ENCODE assay signal across 8 cellular contexts in genomic region chr6:30683137-30683979, GRCh38. TPM values are rescaled to one million over a fixed set of nuclear protein-coding genes. Genes with fewer than 3 reads are reported as not detected.
DNase-seq lines count a peak whose midpoint lies in the region; ATAC-seq, FAIRE-seq and TF ChIP-seq lines count a peak whose summit lies in the region.

No MANE protein-coding gene starts in this region.

- no peaks in the 10 kb centered on the region for H3K9me3 ChIP-seq in astrocyte (ENCODE audit: insufficient read depth, low read depth, low read length)
- no peaks in the 10 kb centered on the region for H3K9me3 ChIP-seq in lower lobe of right lung
- no peaks in the 10 kb centered on the region for H3K9me3 ChIP-seq in tibial artery

- H3K4me3 ChIP-seq in astrocyte (ENCODE audit: insufficient read depth, low read depth, low read length) = peak overlapping the region; percentile 87
- H3K4me3 ChIP-seq in lower lobe of right lung = peak overlapping the region; percentile 81
- peak overlapping the region; percentile 64 to 90 for H3K4me3 ChIP-seq in tibial artery

- peaks cover 77% of the 10 kb centered on the region for H4K20me1 ChIP-seq in astrocyte (ENCODE audit: insufficient read depth, low read length)

- peak overlapping the region; percentile 98 for H3K9ac ChIP-seq in astrocyte (ENCODE audit: low read length)

- no peaks in the 10 kb centered on the region for H3K27me3 Mint-ChIP-seq in activated T-cell treated with anti-CD3 and anti-CD28 coated beads, Interleukin-2, amount 50 U/mL, for 4 hours (ENCODE audit: low read depth)
- H3K27me3 Mint-ChIP-seq in astrocyte (ENCODE audit: low read depth, unreplicated experiment) = no peaks in the 10 kb centered on the region

- peak overlapping the region; percentile 100 for H3K4me3 Mint-ChIP-seq in activated T-cell treated with anti-CD3 and anti-CD28 coated beads, Interleukin-2, amount 50 U/mL, for 4 hours
- H3K4me3 Mint-ChIP-seq in astrocyte (ENCODE audit: unreplicated experiment) = peak overlapping the region; percentile 98

- H3K79me2 ChIP-seq in astrocyte (ENCODE audit: insufficient read depth, low read length) = peaks cover 96% of the 10 kb centered on the region

- H3K9me3 Mint-ChIP-seq in activated T-cell treated with anti-CD3 and anti-CD28 coated beads, Interleukin-2, amount 50 U/mL, for 4 hours = no peaks in the 10 kb centered on the region
- no peaks in the 10 kb centered on the region for H3K9me3 Mint-ChIP-seq in astrocyte (ENCODE audit: unreplicated experiment)

- H3K36me3 ChIP-seq in astrocyte (ENCODE audit: insufficient read depth, low read length) (peaks cover 18% of the 10 kb centered on the region), lower lobe of right lung (peaks cover 24% of the 10 kb centered on the region), tibial artery (peaks cover 5 to 20% (median 7%) of the 10 kb centered on the region in 3 donors)

- TF ChIP-seq CTCF in astrocyte (IDR thresholded peaks at IDR 0.05; ENCODE audit: insufficient read depth, low read depth, low read length) = no peak
- TF ChIP-seq CTCF in lower lobe of right lung (IDR thresholded peaks at IDR 0.05) = no peak
- TF ChIP-seq CTCF in tibial artery (IDR thresholded peaks at IDR 0.05) = no peak

- H3K27ac ChIP-seq in astrocyte (ENCODE audit: low read depth, low read length) (peak overlapping the region; percentile 81), lower lobe of right lung (peak overlapping the region; percentile 89), tibial artery (peak overlapping the region; percentile 94 to 100)

- H3K4me2 ChIP-seq in astrocyte (ENCODE audit: low read length) = peak overlapping the region; percentile 100

- no peak for ATAC-seq in activated T-cell treated with anti-CD3 and anti-CD28 coated beads, Interleukin-2, amount 50 U/mL, for 4 hours
- ATAC-seq in lower lobe of right lung (no peak), GM19467 (IDR thresholded peaks at IDR 0.05; ENCODE audit: unreplicated experiment) (no peak), HG03432 (IDR thresholded peaks at IDR 0.05; ENCODE audit: unreplicated experiment) (no peak)

- FAIRE-seq in astrocyte (lab: Jason Lieb, UNC) = no peak

- DNase-seq in activated T-cell treated with anti-CD3 and anti-CD28 coated beads, Interleukin-2, amount 50 U/mL, for 4 hours = no peak
- DNase-seq in activated T-cell treated with anti-CD3 and anti-CD28 coated beads for 4 hours = no peak
- no peak for DNase-seq in astrocyte (ENCODE audit: low read depth)
- DNase-seq in lower lobe of right lung = no peak
- DNase-seq in tibial artery = no peak
- DNase-seq in mucosa of gallbladder (ENCODE audit: low spot score) = no peak

- H3K4me1 Mint-ChIP-seq in activated T-cell treated with anti-CD3 and anti-CD28 coated beads, Interleukin-2, amount 50 U/mL, for 4 hours (ENCODE audit: low read depth) = peaks cover 35% of the 10 kb centered on the region
- H3K4me1 Mint-ChIP-seq in astrocyte (ENCODE audit: low read depth, unreplicated experiment) = peaks cover 29% of the 10 kb centered on the region

- no peak overlapping the region for H2AFZ ChIP-seq in astrocyte (ENCODE audit: low read depth, low read length)

- H3K4me1 ChIP-seq in astrocyte (ENCODE audit: insufficient read depth, low read length) = peaks cover 46% of the 10 kb centered on the region
- H3K4me1 ChIP-seq in lower lobe of right lung = peaks cover 61% of the 10 kb centered on the region
- H3K4me1 ChIP-seq in tibial artery = peaks cover 4 to 85% (median 57%) of the 10 kb centered on the region in 4 donors

- H3K27me3 ChIP-seq in astrocyte (ENCODE audit: insufficient read depth, low read length) (no peaks in the 10 kb centered on the region), lower lobe of right lung (ENCODE audit: low read depth) (no peaks in the 10 kb centered on the region), tibial artery (no peaks in the 10 kb centered on the region)

- intact Hi-C loops in lower lobe of right lung (cut with DNase I) = no loop called here
- intact Hi-C loops in tibial artery (cut with DNase I; ENCODE audit: low total_unique reads) = loop anchor here (5.0 kb wide), 1 partner anchor 194 kb away; no protein-coding TSS in a partner anchor

- peaks cover 41% of the 10 kb centered on the region for H3K36me3 Mint-ChIP-seq in activated T-cell treated with anti-CD3 and anti-CD28 coated beads, Interleukin-2, amount 50 U/mL, for 4 hours (ENCODE audit: insufficient read depth)
- peaks cover 24% of the 10 kb centered on the region for H3K36me3 Mint-ChIP-seq in astrocyte (ENCODE audit: low read depth, unreplicated experiment)

- H3K27ac Mint-ChIP-seq in astrocyte (ENCODE audit: unreplicated experiment) = peak overlapping the region; percentile 99

RNA-seq across cellular contexts. Expression of gene PPP1R18, which starts 3.1 kb away (rescaled TPM):
- total RNA-seq in activated T-cell treated with anti-CD3 and anti-CD28 coated beads, Interleukin-2, amount 50 U/mL, for 4 hours = 100 to 1,000 TPM; 148 to 176 (median 148) TPM
- total RNA-seq in astrocyte (145 and 156 TPM in 2 replicates), lower lobe of right lung (78.5 TPM), mucosa of gallbladder (44.0 TPM)

RNA-seq across cellular contexts. Expression of gene NRM, which starts 7.4 kb away (rescaled TPM):
- 10 to 100 TPM in 2 of 3 donors, 1 to 10 TPM in 1; 9.7 to 10.5 (median 10.2) TPM for total RNA-seq in activated T-cell treated with anti-CD3 and anti-CD28 coated beads, Interleukin-2, amount 50 U/mL, for 4 hours
- 12.2 and 12.8 TPM in 2 replicates for total RNA-seq in astrocyte
- total RNA-seq in lower lobe of right lung = 10.0 TPM
- 7.7 TPM for total RNA-seq in mucosa of gallbladder

RNA-seq across cellular contexts. Expression of gene DHX16, which starts 10.6 kb away (rescaled TPM):
- total RNA-seq in activated T-cell treated with anti-CD3 and anti-CD28 coated beads, Interleukin-2, amount 50 U/mL, for 4 hours = 10 to 100 TPM; 54.2 to 57.2 (median 54.8) TPM
- 29.3 and 30.0 TPM in 2 replicates for total RNA-seq in astrocyte
- total RNA-seq in lower lobe of right lung = 28.4 TPM
- total RNA-seq in mucosa of gallbladder = 31.2 TPM

RNA-seq across cellular contexts. Expression of gene MDC1, which starts 33.7 kb away (rescaled TPM):
- total RNA-seq in activated T-cell treated with anti-CD3 and anti-CD28 coated beads, Interleukin-2, amount 50 U/mL, for 4 hours = 10 to 100 TPM; 65.4 to 69.5 (median 65.8) TPM
- total RNA-seq in astrocyte (25.2 and 25.4 TPM in 2 replicates), lower lobe of right lung (24.5 TPM), mucosa of gallbladder (33.4 TPM)

RNA-seq across cellular contexts. Expression of gene C6orf136, which starts 36.4 kb away (rescaled TPM):
- 10 to 100 TPM; 34.7 to 36.7 (median 36.6) TPM for total RNA-seq in activated T-cell treated with anti-CD3 and anti-CD28 coated beads, Interleukin-2, amount 50 U/mL, for 4 hours
- total RNA-seq in astrocyte (12.0 and 12.7 TPM in 2 replicates), lower lobe of right lung (19.9 TPM), mucosa of gallbladder (30.3 TPM)
